Comparison of ENCODE assay signal across 8 cellular contexts in the genomic region with DNA sequence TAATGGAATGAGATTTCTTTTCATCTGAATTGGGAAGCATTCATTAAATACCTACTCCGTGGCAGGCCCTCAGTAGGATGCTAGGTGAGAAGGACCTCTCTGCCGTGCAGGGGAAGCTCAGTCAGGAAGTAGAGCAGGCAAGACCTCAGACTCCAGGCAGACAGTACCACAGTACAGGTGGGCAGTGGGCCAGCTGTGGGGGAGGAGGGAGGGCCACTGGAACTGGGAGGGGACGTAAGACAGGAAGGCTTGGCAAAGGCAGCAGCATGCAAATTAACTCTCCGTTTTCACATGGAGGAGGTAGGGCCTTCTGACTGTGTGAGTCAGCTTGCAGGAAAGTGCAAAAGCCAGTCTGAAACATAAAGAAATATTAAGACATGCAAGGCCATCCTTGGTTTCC.
A peak's percentile ranks its signal among the peaks of the same experiment; 100 is the strongest.
DNase-seq lines count a peak whose midpoint lies in the region; ATAC-seq and TF ChIP-seq lines count a peak whose summit lies in the region.

No MANE protein-coding gene starts in this region.

- H3K9me3 Mint-ChIP-seq in progenitor cell of endocrine pancreas (ENCODE audit: low read depth) = no peaks in the 10 kb centered on the region

- no peaks in the 10 kb centered on the region for H3K36me3 Mint-ChIP-seq in progenitor cell of endocrine pancreas (ENCODE audit: insufficient read depth)

- H3K27ac Mint-ChIP-seq in progenitor cell of endocrine pancreas = no peak overlapping the region

- peak; percentile 65 for DNase-seq in NCI-H1092 (lab: John Stamatoyannopoulos, UW)
- DNase-seq in amniotic epithelial cell (ENCODE audit: low read depth) = peak; percentile 70
- peak; percentile 80 for DNase-seq in iris pigment epithelial cell (ENCODE audit: low read depth)
- DNase-seq in UCSD-AML1 (lab: John Stamatoyannopoulos, UW; ENCODE audit: unreplicated experiment) = no peak
- DNase-seq in progenitor cell of endocrine pancreas (ENCODE audit: low spot score, unreplicated experiment) = no peak

- no peak for TF ChIP-seq CTCF in progenitor cell of endocrine pancreas (IDR thresholded peaks at IDR 0.05; ENCODE audit: unreplicated experiment)

- peaks cover 7% of the 10 kb centered on the region for H3K27me3 Mint-ChIP-seq in progenitor cell of endocrine pancreas

- ATAC-seq in GM18498 (IDR thresholded peaks at IDR 0.05; ENCODE audit: unreplicated experiment) (peak; percentile 56), GM21390 (IDR thresholded peaks at IDR 0.05; ENCODE audit: unreplicated experiment) (no peak), HG02884 (IDR thresholded peaks at IDR 0.05; ENCODE audit: unreplicated experiment) (no peak)

- H3K4me1 Mint-ChIP-seq in progenitor cell of endocrine pancreas (ENCODE audit: low read depth) = no peaks in the 10 kb centered on the region

- no peak overlapping the region for H3K4me3 Mint-ChIP-seq in progenitor cell of endocrine pancreas (ENCODE audit: low read depth)

Comparison
In these comparisons a context has a peak if more than half of its experiments do, and no peak if none do; other contexts are left out.
1. DNase-seq: peak in NCI-H1092 (single experiment), amniotic epithelial cell (single experiment) and iris pigment epithelial cell (single experiment); none in UCSD-AML1 (single experiment) and progenitor cell of endocrine pancreas (single experiment).